Comparison of ENCODE assay signal across 14 cellular contexts in genomic region chr17:48994548-48995331, GRCh38. TPM values are rescaled to one million over a fixed set of nuclear protein-coding genes. Genes with fewer than 3 reads are reported as not detected.
DNase-seq lines count a peak whose midpoint lies in the region; ATAC-seq and TF ChIP-seq lines count a peak whose summit lies in the region.
"Had no signal": no experiment of that assay in that cellular context is flagged by ENCODE, and none has a peak within 500 bp of the region (broad histone marks: within the 10 kb centered on the region; RNA-seq: fewer than 3 reads in every experiment).

No MANE protein-coding gene starts in this region.

- ATAC-seq in CD4-positive, alpha-beta T cell (ENCODE audit: poor library complexity): no peak
- no peak for ATAC-seq in activated naive CD8-positive, alpha-beta T cell treated with anti-CD3 and anti-CD28 coated beads, Interleukin-2, amount 50 U/mL, for 24 hours
- no peak for ATAC-seq in naive thymus-derived CD8-positive, alpha-beta T cell
- no peak for ATAC-seq in GM18517 (IDR thresholded peaks at IDR 0.05; ENCODE audit: unreplicated experiment)
- ATAC-seq in GM21576 (IDR thresholded peaks at IDR 0.05; ENCODE audit: unreplicated experiment): no peak

- H3K4me3 Mint-ChIP-seq in CD4-positive, alpha-beta T cell: peak overlapping the region; percentile 52
- peak overlapping the region; percentile 81 for H3K4me3 Mint-ChIP-seq in HFFc6
- peak overlapping the region; percentile 28 for H3K4me3 Mint-ChIP-seq in activated naive CD8-positive, alpha-beta T cell treated with anti-CD3 and anti-CD28 coated beads, Interleukin-2, amount 50 U/mL, for 24 hours
- H3K4me3 Mint-ChIP-seq in naive thymus-derived CD8-positive, alpha-beta T cell: peak overlapping the region in 9 of 10 donors; percentile 4 to 73 (median 50)

- no peaks in the 10 kb centered on the region for H3K9me3 Mint-ChIP-seq in CD4-positive, alpha-beta T cell
- H3K9me3 Mint-ChIP-seq in HFFc6: no peaks in the 10 kb centered on the region
- H3K9me3 Mint-ChIP-seq in activated naive CD8-positive, alpha-beta T cell treated with anti-CD3 and anti-CD28 coated beads, Interleukin-2, amount 50 U/mL, for 24 hours: no peaks in the 10 kb centered on the region
- peaks cover 0 to 15% (median 0%) of the 10 kb centered on the region in 9 donors for H3K9me3 Mint-ChIP-seq in naive thymus-derived CD8-positive, alpha-beta T cell

- no peak overlapping the region for H3K27ac ChIP-seq in CD4-positive, alpha-beta T cell (ENCODE audit: low read depth, low read length)
- H3K27ac ChIP-seq: ascending aorta, prostate gland, SJSA1 had no signal

- POLR2A ChIA-PET in CD4-positive, alpha-beta T cell (lab: Charles Lee): no interaction called here
- POLR2A ChIA-PET in naive thymus-derived CD8-positive, alpha-beta T cell (lab: Charles Lee): no interaction called here

- peaks cover 88% of the 10 kb centered on the region for H3K27me3 Mint-ChIP-seq in CD4-positive, alpha-beta T cell
- peaks cover 46% of the 10 kb centered on the region for H3K27me3 Mint-ChIP-seq in HFFc6 (ENCODE audit: insufficient read depth)
- peaks cover 79% of the 10 kb centered on the region for H3K27me3 Mint-ChIP-seq in activated naive CD8-positive, alpha-beta T cell treated with anti-CD3 and anti-CD28 coated beads, Interleukin-2, amount 50 U/mL, for 24 hours
- H3K27me3 Mint-ChIP-seq in naive thymus-derived CD8-positive, alpha-beta T cell: peaks cover 41 to 94% (median 69%) of the 10 kb centered on the region in 5 donors

- DNase-seq in CD4-positive, alpha-beta T cell: no peak
- DNase-seq in HFFc6 (no peak), HuH-7.5 (ENCODE audit: low spot score) (no peak), AML-193 (lab: John Stamatoyannopoulos, UW) (no peak)
- DNase-seq in activated naive CD8-positive, alpha-beta T cell treated with anti-CD3 and anti-CD28 coated beads, Interleukin-2, amount 50 U/mL, for 24 hours: no peak
- DNase-seq in naive thymus-derived CD8-positive, alpha-beta T cell: no peak
- DNase-seq: NCI-H2227 treated with DMSO at 0.1 percent for 48 hours had no signal

- TF ChIP-seq CTCF in CD4-positive, alpha-beta T cell (IDR thresholded peaks at IDR 0.05): no peak
- no peak for TF ChIP-seq CTCF in HFFc6 (IDR thresholded peaks at IDR 0.05)

- peaks cover 35% of the 10 kb centered on the region for H3K4me1 Mint-ChIP-seq in CD4-positive, alpha-beta T cell (ENCODE audit: low read depth)
- peaks cover 27% of the 10 kb centered on the region for H3K4me1 Mint-ChIP-seq in HFFc6 (ENCODE audit: low read depth)
- H3K4me1 Mint-ChIP-seq in activated naive CD8-positive, alpha-beta T cell treated with anti-CD3 and anti-CD28 coated beads, Interleukin-2, amount 50 U/mL, for 24 hours: peaks cover 25% of the 10 kb centered on the region
- H3K4me1 Mint-ChIP-seq in naive thymus-derived CD8-positive, alpha-beta T cell: peaks cover 14 to 34% (median 28%) of the 10 kb centered on the region in 4 donors

- no peaks in the 10 kb centered on the region for H3K9me3 ChIP-seq in CD4-positive, alpha-beta T cell (ENCODE audit: control insufficient read depth, low read length)
- H3K9me3 ChIP-seq: ascending aorta, prostate gland, SJSA1 had no signal

- no peak overlapping the region for H3K27ac Mint-ChIP-seq in CD4-positive, alpha-beta T cell
- no peak overlapping the region for H3K27ac Mint-ChIP-seq in HFFc6
- H3K27ac Mint-ChIP-seq in activated naive CD8-positive, alpha-beta T cell treated with anti-CD3 and anti-CD28 coated beads, Interleukin-2, amount 50 U/mL, for 24 hours: no peak overlapping the region
- H3K27ac Mint-ChIP-seq in naive thymus-derived CD8-positive, alpha-beta T cell: peak overlapping the region in 1 of 10 donors; percentile 61

- H3K27me3 ChIP-seq in CD4-positive, alpha-beta T cell (ENCODE audit: control insufficient read depth, insufficient read depth, low read length): peaks cover 82% of the 10 kb centered on the region

- H3K36me3 Mint-ChIP-seq in CD4-positive, alpha-beta T cell (ENCODE audit: low read depth): no peaks in the 10 kb centered on the region
- peaks cover 12% of the 10 kb centered on the region for H3K36me3 Mint-ChIP-seq in HFFc6 (ENCODE audit: low read depth)
- H3K36me3 Mint-ChIP-seq in activated naive CD8-positive, alpha-beta T cell treated with anti-CD3 and anti-CD28 coated beads, Interleukin-2, amount 50 U/mL, for 24 hours (ENCODE audit: low read depth): no peaks in the 10 kb centered on the region
- H3K36me3 Mint-ChIP-seq in naive thymus-derived CD8-positive, alpha-beta T cell: peaks cover 0 to 13% (median 0%) of the 10 kb centered on the region in 3 donors

- intact Hi-C loops in CD4-positive, alpha-beta T cell (cut with DNase I, micrococcal nuclease): loop anchor here (5.0 to 10.0 kb wide), 2 partner anchors 50 to 272 kb away; partner anchors contain the start of genes PRAC1 (in 1 of the 2), PRAC2 (in 1 of the 2) and SNF8 (in 1 of the 2)

- CTCF ChIA-PET in CD4-positive, alpha-beta T cell (lab: Charles Lee): no interaction called here

RNA-seq across cellular contexts. Expression of gene IGF2BP1, which starts 2.4 kb away (rescaled TPM):
- total RNA-seq in CD4-positive, alpha-beta T cell: not detected
- 10 to 100 TPM; 26.5 to 65.4 (median 60.0) TPM for total RNA-seq in HFFc6 (2021; fragmentation: NEBNext Ultra II Directional; extraction: Animal tissue kit (Norgen Biotek cat#: 25700))
- not detected for total RNA-seq in naive thymus-derived CD8-positive, alpha-beta T cell
- not detected for polyA plus RNA-seq in naive thymus-derived CD8-positive, alpha-beta T cell
- total RNA-seq: ascending aorta had no signal
- polyA plus RNA-seq: keratinocyte had no signal

RNA-seq across cellular contexts. Expression of gene GIP, which starts 26.3 kb away (rescaled TPM):
- not detected for total RNA-seq in CD4-positive, alpha-beta T cell
- total RNA-seq in HFFc6 (2021; fragmentation: NEBNext Ultra II Directional; extraction: Animal tissue kit (Norgen Biotek cat#: 25700)): under 1 TPM in 4 of 6 experiments, not detected in 2; 0.31 to 0.60 (median 0.35) TPM
- total RNA-seq in naive thymus-derived CD8-positive, alpha-beta T cell: not detected
- not detected for polyA plus RNA-seq in naive thymus-derived CD8-positive, alpha-beta T cell
- total RNA-seq: ascending aorta, epithelial cell of proximal tubule, prostate gland, SJSA1 had no signal
- polyA plus RNA-seq: keratinocyte had no signal

RNA-seq across cellular contexts. Expression of gene SNF8, which starts 50.1 kb away (rescaled TPM):
- 10 to 100 TPM; 53.8 to 57.4 TPM for total RNA-seq in CD4-positive, alpha-beta T cell
- 100 to 1,000 TPM; 131 to 176 (median 157) TPM for total RNA-seq in HFFc6 (2021; fragmentation: NEBNext Ultra II Directional; extraction: Animal tissue kit (Norgen Biotek cat#: 25700))
- 10 to 100 TPM; 57.1 to 63.7 TPM for total RNA-seq in naive thymus-derived CD8-positive, alpha-beta T cell
- 100 to 1,000 TPM; 104 to 110 (median 105) TPM for polyA plus RNA-seq in naive thymus-derived CD8-positive, alpha-beta T cell

Comparison
In these comparisons a context has a peak if more than half of its experiments do, and no peak if none do; other contexts are left out.
1. H3K4me3 Mint-ChIP-seq: peak in every context shown above with its lines; median percentile 81 in HFFc6; 52 in CD4-positive, alpha-beta T cell; 50 in naive thymus-derived CD8-positive, alpha-beta T cell; 28 in activated naive CD8-positive, alpha-beta T cell treated with anti-CD3 and anti-CD28 coated beads, Interleukin-2, amount 50 U/mL, for 24 hours.
2. RNA of gene IGF2BP1, which starts 2.4 kb away (total RNA-seq): 26.5 to 65.4 TPM in HFFc6; not detected in CD4-positive, alpha-beta T cell and not detected in naive thymus-derived CD8-positive, alpha-beta T cell; every median in the first group is over 10 times any median in the second.